Comparison of ENCODE assay signal across 10 cellular contexts in genomic region chr5:150636391-150637244, GRCh38. TPM values are rescaled to one million over a fixed set of nuclear protein-coding genes. Genes with fewer than 3 reads are reported as not detected.
DNase-seq lines count a peak whose midpoint lies in the region; ATAC-seq and TF ChIP-seq lines count a peak whose summit lies in the region.
"Had no signal": no experiment of that assay in that cellular context is flagged by ENCODE, and none has a peak within 500 bp of the region (broad histone marks: within the 10 kb centered on the region; RNA-seq: fewer than 3 reads in every experiment).

No MANE protein-coding gene starts in this region.

- H3K9me3 ChIP-seq in gastroesophageal sphincter = no peaks in the 10 kb centered on the region

- 65 to 78% methylated on average over 4 of the region's 6 CpGs for WGBS in gastroesophageal sphincter (ENCODE audit: low coverage in 1 of 2), 2 donors

- POLR2A ChIA-PET in GM10248 (lab: Yijun Ruan, JAX) = no interaction called here

- ATAC-seq in gastroesophageal sphincter (no peak), HG02642 (IDR thresholded peaks at IDR 0.05; ENCODE audit: poor library complexity, unreplicated experiment) (no peak)

- peaks cover 4 to 83% (median 41%) of the 10 kb centered on the region in 3 donors for H3K4me1 ChIP-seq in gastroesophageal sphincter

- no peaks in the 10 kb centered on the region for H3K27me3 ChIP-seq in gastroesophageal sphincter

- TF ChIP-seq POLR2A in gastroesophageal sphincter (IDR thresholded peaks at IDR 0.05) = no peak

- H3K4me3 ChIP-seq in gastroesophageal sphincter = no peak overlapping the region

- no peak for TF ChIP-seq CTCF in gastroesophageal sphincter (IDR thresholded peaks at IDR 0.05)
- TF ChIP-seq CTCF in GM10248 (IDR thresholded peaks at IDR 0.05; ENCODE audit: control extremely low read depth, extremely low read depth, low read depth, missing control alignments) = no peak

- TF ChIP-seq EP300 in gastroesophageal sphincter (IDR thresholded peaks at IDR 0.05) = no peak

- CTCF ChIA-PET in GM10248 (lab: Yijun Ruan, JAX) = no interaction called here

- H3K36me3 ChIP-seq in gastroesophageal sphincter = peaks cover 0 to 7% of the 10 kb centered on the region in 2 donors

- H3K27ac ChIP-seq in gastroesophageal sphincter = peak overlapping the region in 3 of 4 donors; percentile 66 to 86 (median 84)

- DNase-seq in DMS 273 treated with DMSO at 0.1 percent for 48 hours (lab: John Stamatoyannopoulos, UW) (peak; percentile 17), SW 1271 (lab: John Stamatoyannopoulos, UW) (peak; percentile 36 to 67), pulmonary artery endothelial cell (ENCODE audit: low read depth, low spot score) (peak; percentile 46), GM10248 (ENCODE audit: extremely low spot score) (no peak), activated gamma-delta T cell (lab: John Stamatoyannopoulos, UW) (no peak), NCI-H1417 (lab: John Stamatoyannopoulos, UW) (no peak)
- DNase-seq: GDM1, NCI-H1417 treated with DMSO at 0.1 percent for 48 hours had no signal

RNA-seq across cellular contexts. Expression of gene SYNPO, which starts 3.8 kb away (rescaled TPM):
- 10 to 100 TPM; 31.6 to 50.5 (median 37.4) TPM for total RNA-seq in gastroesophageal sphincter
- total RNA-seq in pulmonary artery endothelial cell = 11.7 and 18.5 TPM in 2 replicates

RNA-seq across cellular contexts. Expression of gene MYOZ3, which starts 24.4 kb away (rescaled TPM):
- total RNA-seq in gastroesophageal sphincter = under 1 TPM in 3 of 4 donors, not detected in 1; 0.13 to 0.62 (median 0.22) TPM
- total RNA-seq in pulmonary artery endothelial cell = 0.25 and 0.59 TPM in 2 replicates

Comparison
In these comparisons a context has a peak if more than half of its experiments do, and no peak if none do; other contexts are left out.
1. DNase-seq: peak in DMS 273 treated with DMSO at 0.1 percent for 48 hours (single experiment), SW 1271 (2 of 2) and pulmonary artery endothelial cell (single experiment); none in GM10248 (single experiment), activated gamma-delta T cell (single experiment) and NCI-H1417 (0 of 3).